Comparison of ENCODE assay signal across 8 cellular contexts in the genomic region with DNA sequence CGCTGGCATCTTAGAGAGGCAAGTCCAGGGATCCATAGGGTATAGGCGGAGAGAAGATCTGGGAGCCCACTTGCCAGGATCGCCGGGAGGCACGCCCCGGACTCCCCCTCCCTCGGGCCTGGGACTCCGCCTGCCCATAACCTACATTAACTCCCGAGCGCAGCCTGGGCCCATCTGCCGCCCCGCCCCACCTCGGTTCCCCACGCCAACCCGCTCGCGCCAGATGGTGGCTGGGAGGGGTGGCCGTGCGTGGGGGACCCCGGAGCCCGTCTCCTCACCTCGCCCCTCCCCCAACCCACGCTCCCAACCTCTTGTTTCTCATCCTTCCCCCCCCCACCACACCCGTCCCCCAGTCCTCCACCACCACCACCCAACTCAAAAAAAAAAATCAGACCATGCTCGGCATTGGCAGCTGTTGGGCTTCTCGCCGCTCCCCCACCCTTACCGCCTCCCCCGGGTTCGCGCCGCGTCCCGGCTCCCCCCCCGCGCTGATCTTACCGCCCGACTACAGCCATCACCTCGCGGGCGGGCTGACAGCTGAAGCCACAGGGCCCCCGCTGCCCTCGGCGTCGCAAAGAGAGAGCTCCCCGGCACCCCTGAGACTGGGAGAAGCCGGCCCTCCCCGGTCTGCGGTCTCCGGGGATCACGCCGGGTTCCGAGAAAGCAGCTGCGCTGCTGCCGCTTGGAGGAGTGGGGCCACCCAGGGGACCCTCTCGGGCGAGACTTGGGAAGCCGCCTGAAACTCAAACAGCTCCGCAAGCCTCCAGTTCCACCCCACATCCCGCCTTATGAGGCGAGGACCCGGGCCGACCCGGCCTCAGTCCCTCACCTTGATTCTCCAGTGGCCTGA. TPM values are rescaled to one million over a fixed set of nuclear protein-coding genes. Genes with fewer than 3 reads are reported as not detected.
A peak's percentile ranks its signal among the peaks of the same experiment; 100 is the strongest.
DNase-seq lines count a peak whose midpoint lies in the region; ATAC-seq and TF ChIP-seq lines count a peak whose summit lies in the region.

No MANE protein-coding gene starts in this region.

- H3K27me3 Mint-ChIP-seq in Calu3 (ENCODE audit: unreplicated experiment), result peaks cover 49% of the 10 kb centered on the region
- peaks cover 94% of the 10 kb centered on the region for H3K27me3 Mint-ChIP-seq in nephron progenitor cell (ENCODE audit: low read depth, poor library complexity)

- H3K27ac Mint-ChIP-seq in Calu3 (ENCODE audit: unreplicated experiment) (no peak overlapping the region), nephron progenitor cell (no peak overlapping the region)

- WGBS in testis, 2 donors, result 3 to 8% methylated on average over 6 to 60 of the region's 64 CpGs

- no peaks in the 10 kb centered on the region for H3K9me3 ChIP-seq in testis

- no peak for TF ChIP-seq POLR2A in NB4 (IDR thresholded peaks at IDR 0.05; ENCODE audit: extremely low read depth, insufficient read length)
- TF ChIP-seq POLR2A in testis (IDR thresholded peaks at IDR 0.05), result no peak

- CTCF ChIA-PET in Calu3 (lab: Charles Lee), result interaction anchor here (0.6 to 0.7 kb wide), 2 partner anchors 33 to 85 kb away, joined by 4 to 10 read pairs; a partner anchor contains a TSS

- intact Hi-C loops in Calu3 (cut with micrococcal nuclease; ENCODE audit: unreplicated experiment) (no loop called here), testis (cut with DNase I; ENCODE audit: low total_unique reads) (no loop called here)

- H3K36me3 ChIP-seq in testis (ENCODE audit: low read depth, missing control alignments), result no peaks in the 10 kb centered on the region

- no peak for TF ChIP-seq CTCF in Calu3 (IDR thresholded peaks at IDR 0.05; ENCODE audit: unreplicated experiment)
- TF ChIP-seq CTCF in NB4 (IDR thresholded peaks at IDR 0.05; ENCODE audit: low read depth, low read length), result no peak
- no peak for TF ChIP-seq CTCF in cardiac fibroblast (IDR thresholded peaks at IDR 0.05; ENCODE audit: low read depth, low read length)
- TF ChIP-seq CTCF in nephron progenitor cell (IDR thresholded peaks at IDR 0.05), result no peak
- TF ChIP-seq CTCF in testis (IDR thresholded peaks at IDR 0.05), result no peak

- H3K4me1 Mint-ChIP-seq in Calu3 (ENCODE audit: low read depth, unreplicated experiment), result peaks cover 15% of the 10 kb centered on the region
- peaks cover 70% of the 10 kb centered on the region for H3K4me1 Mint-ChIP-seq in nephron progenitor cell

- H3K4me3 Mint-ChIP-seq in Calu3 (ENCODE audit: low read depth, unreplicated experiment), result peak overlapping the region; percentile 66
- peak overlapping the region; percentile 76 for H3K4me3 Mint-ChIP-seq in nephron progenitor cell

- H3K27me3 ChIP-seq in testis, result no peaks in the 10 kb centered on the region

- DNase-seq in Calu3 (no peak), NB4 (ENCODE audit: low read depth) (peak; percentile 71), cardiac fibroblast (ENCODE audit: low read depth in 2 of 2) (no peak), nephron progenitor cell (no peak), DMS153 treated with DMSO at 0.1 percent for 48 hours (lab: John Stamatoyannopoulos, UW; ENCODE audit: unreplicated experiment) (no peak), testis (no peak)

- H3K4me3 ChIP-seq in NB4 (ENCODE audit: low read depth, low read length), result no peak overlapping the region
- H3K4me3 ChIP-seq in cardiac fibroblast (replicated peaks in 1 of 2; ENCODE audit: low read depth in 2 of 2, low read length in 2 of 2), result peak overlapping the region; percentile 14 to 23
- H3K4me3 ChIP-seq in testis, result peak overlapping the region in 1 of 2 donors; percentile 53

- H3K36me3 Mint-ChIP-seq in Calu3 (ENCODE audit: insufficient read depth, unreplicated experiment), result peaks cover 8% of the 10 kb centered on the region
- no peaks in the 10 kb centered on the region for H3K36me3 Mint-ChIP-seq in nephron progenitor cell (ENCODE audit: low read depth)

- no peak for ATAC-seq in HG02798 (IDR thresholded peaks at IDR 0.05; ENCODE audit: poor library complexity, unreplicated experiment)
- no peak for ATAC-seq in HG03045 (IDR thresholded peaks at IDR 0.05; ENCODE audit: unreplicated experiment)

- peaks cover 45% of the 10 kb centered on the region for H3K4me1 ChIP-seq in testis

- H3K27ac ChIP-seq in testis, result no peak overlapping the region

- no peaks in the 10 kb centered on the region for H3K9me3 Mint-ChIP-seq in Calu3 (ENCODE audit: low read depth, unreplicated experiment)
- no peaks in the 10 kb centered on the region for H3K9me3 Mint-ChIP-seq in nephron progenitor cell

- BruUV-seq in Calu3 (replicated peaks; lab: Mats Ljungman, UMichigan), result no TSS peak

RNA-seq across cellular contexts. Expression of a gene that starts 1.4 kb away (rescaled TPM):
- total RNA-seq in Calu3 (2022), result not detected in 2 replicates
- total RNA-seq in testis, result 1 to 10 TPM; 3.5 to 3.9 TPM
- polyA plus RNA-seq in testis (ENCODE audit: insufficient read depth, low read depth, low replicate concordance), result 2.0 TPM

RNA-seq across cellular contexts. Expression of a gene that starts 25.5 kb away (rescaled TPM):
- 5.0 and 5.2 TPM in 2 replicates for total RNA-seq in Calu3 (2022)
- 1 to 10 TPM; 2.5 to 5.9 TPM for total RNA-seq in testis
- 1.8 TPM for polyA plus RNA-seq in testis (ENCODE audit: insufficient read depth, low read depth, low replicate concordance)

RNA-seq across cellular contexts. Expression of a gene that starts 33.5 kb away (rescaled TPM):
- 14.3 and 16.6 TPM in 2 replicates for total RNA-seq in Calu3 (2022)
- 10 to 100 TPM; 25.5 to 33.4 TPM for total RNA-seq in testis
- 16.3 TPM for polyA plus RNA-seq in testis (ENCODE audit: insufficient read depth, low read depth, low replicate concordance)

RNA-seq across cellular contexts. Expression of a gene that starts 53.7 kb away (rescaled TPM):
- 4.2 and 4.9 TPM in 2 replicates for total RNA-seq in Calu3 (2022)
- under 1 TPM; 0.24 to 0.50 TPM for total RNA-seq in testis
- 0.91 TPM for polyA plus RNA-seq in testis (ENCODE audit: insufficient read depth, low read depth, low replicate concordance)
